ENCODE assay signal across 24 cellular contexts in genomic region chrX:96688789-96689188, GRCh38.
"Had no signal": no experiment of that assay in that cellular context is flagged by ENCODE, and none has a peak within 500 bp of the region (broad histone marks: within the 10 kb centered on the region; RNA-seq: fewer than 3 reads in every experiment).

No MANE protein-coding gene starts in this region.

- H3K4me1 ChIP-seq: pancreas, thyroid gland had no signal

- DNase-seq: activated CD4-positive, alpha-beta T cell treated with anti-CD3 and anti-CD28 coated beads for 1 hour; activated CD4-positive, alpha-beta T cell treated with anti-CD3 and anti-CD28 coated beads, Interleukin-2, amount 50 U/mL, for 1 hour; activated CD8-positive, alpha-beta T cell treated with anti-CD3 and anti-CD28 coated beads, Interleukin-2, amount 10 ng/mL, durations not matched to agents 7 days and 5 days; activated naive CD8-positive, alpha-beta T cell treated with anti-CD3 and anti-CD28 coated beads, Interleukin-2, amount 10 ng/mL, durations not matched to agents 7 days and 5 days; activated T-cell treated with anti-CD3 and anti-CD28 coated beads, Interleukin-2, amount 50 U/mL, for 1 hour; amniotic stem cell; cortex of kidney; heart left ventricle; immature natural killer cell; kidney glomerular epithelial cell; left lung; naive thymus-derived CD8-positive, alpha-beta T cell; pancreas; psoas muscle; stimulated activated CD4-positive, alpha-beta T cell treated with anti-CD3 and anti-CD28 coated beads, Interleukin-12 subunit alpha, Interleukin-12 subunit beta, amount 100 ng/mL, for 4 hours; stimulated activated CD4-positive, alpha-beta T cell treated with anti-CD3 and anti-CD28 coated beads, Interleukin-4, amount 100 ng/mL, for 4 hours; substantia nigra; thyroid gland had no signal

- H3K27me3 Mint-ChIP-seq: activated naive CD8-positive, alpha-beta T cell treated with anti-CD3 and anti-CD28 coated beads, Interleukin-2, amount 10 ng/mL, durations not matched to agents 7 days and 5 days; activated T-helper 17 cell treated with anti-CD3 and anti-CD28 coated beads, Interleukin-2, amount 50 U/mL, for 72 hours; naive thymus-derived CD8-positive, alpha-beta T cell; stimulated activated naive CD8-positive, alpha-beta T cell treated with anti-CD3 and anti-CD28 coated beads, Interleukin-15, Interleukin-2, amounts not matched to agents 100 ng/mL and 50 ng/mL, for 24 hours had no signal

- H3K4me3 Mint-ChIP-seq: activated CD8-positive, alpha-beta T cell treated with anti-CD3 and anti-CD28 coated beads, Interleukin-2, amount 10 ng/mL, durations not matched to agents 7 days and 5 days; activated naive CD8-positive, alpha-beta T cell treated with anti-CD3 and anti-CD28 coated beads, Interleukin-2, amount 10 ng/mL, durations not matched to agents 7 days and 5 days; activated T-helper 17 cell treated with anti-CD3 and anti-CD28 coated beads, Interleukin-2, amount 50 U/mL, for 72 hours; immature natural killer cell; mesothelial cell of epicardium; naive thymus-derived CD8-positive, alpha-beta T cell; stimulated activated naive CD8-positive, alpha-beta T cell treated with anti-CD3 and anti-CD28 coated beads, Interleukin-15, Interleukin-2, amounts not matched to agents 100 ng/mL and 50 ng/mL, for 24 hours had no signal

- H3K36me3 Mint-ChIP-seq: immature natural killer cell; mesothelial cell of epicardium; naive thymus-derived CD8-positive, alpha-beta T cell had no signal

- H3K27ac Mint-ChIP-seq: activated CD8-positive, alpha-beta T cell treated with anti-CD3 and anti-CD28 coated beads, Interleukin-2, amount 10 ng/mL, durations not matched to agents 7 days and 5 days; activated naive CD8-positive, alpha-beta T cell treated with anti-CD3 and anti-CD28 coated beads, Interleukin-2, amount 10 ng/mL, durations not matched to agents 7 days and 5 days; activated T-helper 17 cell treated with anti-CD3 and anti-CD28 coated beads, Interleukin-2, amount 50 U/mL, for 72 hours; immature natural killer cell; mesothelial cell of epicardium; stimulated activated naive CD8-positive, alpha-beta T cell treated with anti-CD3 and anti-CD28 coated beads, Interleukin-15, Interleukin-2, amounts not matched to agents 100 ng/mL and 50 ng/mL, for 24 hours had no signal

- H3K27me3 ChIP-seq: right atrium auricular region, thyroid gland had no signal

- ATAC-seq: activated CD8-positive, alpha-beta T cell treated with anti-CD3 and anti-CD28 coated beads, Interleukin-2, amount 10 ng/mL, durations not matched to agents 7 days and 5 days; activated T-helper 17 cell treated with anti-CD3 and anti-CD28 coated beads, Interleukin-2, amount 50 U/mL, for 72 hours; heart left ventricle; left lung; naive thymus-derived CD8-positive, alpha-beta T cell; pancreas; psoas muscle had no signal

- H3K36me3 ChIP-seq: heart left ventricle, left lung, pancreas, right atrium auricular region, thyroid gland had no signal

- H3K4me3 ChIP-seq: heart left ventricle, left lung, pancreas, right atrium auricular region, thyroid gland had no signal

- H3K9me3 Mint-ChIP-seq: activated naive CD8-positive, alpha-beta T cell treated with anti-CD3 and anti-CD28 coated beads, Interleukin-2, amount 10 ng/mL, durations not matched to agents 7 days and 5 days; activated T-helper 17 cell treated with anti-CD3 and anti-CD28 coated beads, Interleukin-2, amount 50 U/mL, for 72 hours; immature natural killer cell; mesothelial cell of epicardium; naive thymus-derived CD8-positive, alpha-beta T cell; stimulated activated naive CD8-positive, alpha-beta T cell treated with anti-CD3 and anti-CD28 coated beads, Interleukin-15, Interleukin-2, amounts not matched to agents 100 ng/mL and 50 ng/mL, for 24 hours had no signal

- H3K27ac ChIP-seq: epithelial cell of prostate, left lung, pancreas, psoas muscle, right atrium auricular region, thyroid gland, VCaP had no signal

- H3K9me3 ChIP-seq: heart left ventricle, left lung, pancreas, psoas muscle, right atrium auricular region, thyroid gland had no signal
